In the genomic region with DNA sequence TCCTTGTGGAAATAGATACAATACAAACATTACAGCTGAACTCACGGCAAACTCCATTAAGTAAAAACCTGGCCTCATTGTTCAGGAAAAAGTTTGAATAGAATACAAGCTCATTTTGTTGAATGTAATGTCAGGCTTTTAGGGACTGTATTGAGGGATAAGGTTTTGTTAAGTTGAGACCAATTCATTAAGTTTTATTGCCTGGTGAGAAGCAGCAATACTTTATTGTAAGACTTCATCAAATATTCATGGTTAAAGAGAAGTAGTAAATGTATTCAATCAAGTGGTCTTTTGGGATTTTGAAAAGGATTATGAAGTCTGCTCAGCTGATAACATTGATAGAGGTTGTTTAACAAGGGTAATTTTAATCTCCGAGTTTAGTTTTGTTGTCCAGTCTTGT, we compare ENCODE assay signal across 21 cellular contexts. TPM values are rescaled to one million over a fixed set of nuclear protein-coding genes. Genes with fewer than 3 reads are reported as not detected.
A peak's percentile ranks its signal among the peaks of the same experiment; 100 is the strongest.
DNase-seq lines count a peak whose midpoint lies in the region; FAIRE-seq and TF ChIP-seq lines count a peak whose summit lies in the region.
"Had no signal": no experiment of that assay in that cellular context is flagged by ENCODE, and none has a peak within 500 bp of the region (broad histone marks: within the 10 kb centered on the region; RNA-seq: fewer than 3 reads in every experiment).

No MANE protein-coding gene starts in this region.

- no peak for TF ChIP-seq CTCF in neural crest cell (conservative IDR thresholded peaks at IDR 0.05)
- no peak for TF ChIP-seq CTCF in SK-N-SH (IDR thresholded peaks at IDR 0.05)

- H3K9me3 ChIP-seq in SK-N-SH = no peaks in the 10 kb centered on the region
- H3K9me3 ChIP-seq: BLaER1 treated with 17β-estradiol and CSF1 and Interleukin-3, amounts not matched to agents 10 nM and 100 nM; HAP-1 had no signal

- H3K27ac Mint-ChIP-seq in neural crest cell (ENCODE audit: unreplicated experiment) = peak overlapping the region; percentile 14
- H3K27ac Mint-ChIP-seq: T-cell had no signal

- H3K9ac ChIP-seq in SK-N-SH = no peak overlapping the region
- H3K9ac ChIP-seq: BLaER1 treated with 17β-estradiol and CSF1 and Interleukin-3, amounts not matched to agents 10 nM and 100 nM had no signal

- 84% methylated on average over 2 of the region's 2 CpGs for WGBS in SK-N-SH (ENCODE audit: low lambda C conversion rate)

- H3K4me3 ChIP-seq in SK-N-SH (ENCODE audit: low read depth in 2 of 2, low read length in 1 of 2) = no peak overlapping the region
- H3K4me3 ChIP-seq: BLaER1 treated with 17β-estradiol and CSF1 and Interleukin-3, amounts not matched to agents 10 nM and 100 nM; HAP-1 had no signal

- H3K27me3 ChIP-seq in SK-N-SH (ENCODE audit: insufficient read depth) = no peaks in the 10 kb centered on the region
- H3K27me3 ChIP-seq: BLaER1 treated with 17β-estradiol and CSF1 and Interleukin-3, amounts not matched to agents 10 nM and 100 nM had no signal

- no peak overlapping the region for H3K4me2 ChIP-seq in SK-N-SH
- H3K4me2 ChIP-seq: BLaER1 treated with 17β-estradiol and CSF1 and Interleukin-3, amounts not matched to agents 10 nM and 100 nM had no signal

- H3K36me3 Mint-ChIP-seq in neural crest cell (ENCODE audit: low read depth) = peaks cover 6% of the 10 kb centered on the region

- H3K9me2 ChIP-seq in SK-N-SH = no peaks in the 10 kb centered on the region

- FAIRE-seq in HTR-8/SVneo (lab: Jason Lieb, UNC) = peak; percentile 4

- no peaks in the 10 kb centered on the region for H4K20me1 ChIP-seq in SK-N-SH (ENCODE audit: insufficient read depth)

- no peak overlapping the region for H2AFZ ChIP-seq in SK-N-SH (ENCODE audit: low read depth)

- H3K79me2 ChIP-seq in SK-N-SH (ENCODE audit: insufficient read depth) = peaks cover 10% of the 10 kb centered on the region

- POLR2A ChIA-PET in SK-N-SH (lab: Yijun Ruan, JAX) = no interaction called here

- peak; percentile 32 for DNase-seq in NCI-H510A treated with DMSO at 0.1 percent for 48 hours (lab: John Stamatoyannopoulos, UW)
- no peak for DNase-seq in NCI-H510A (lab: John Stamatoyannopoulos, UW)
- DNase-seq in HTR-8/SVneo (ENCODE audit: insufficient read length, low spot score) = no peak
- peak; percentile 59 for DNase-seq in NCI-H748 (lab: John Stamatoyannopoulos, UW; ENCODE audit: unreplicated experiment)
- no peak for DNase-seq in neural crest cell (ENCODE audit: low read depth, low spot score)
- DNase-seq in C1 segment of cervical spinal cord (lab: John Stamatoyannopoulos, UW) = no peak
- no peak for DNase-seq in SK-N-SH
- no peak for DNase-seq in stimulated activated CD4-positive, alpha-beta T cell treated with anti-CD3 and anti-CD28 coated beads, Interleukin-1b, Interleukin-23, amount 100 ng/mL, for 48 hours
- DNase-seq: GF-D8, IMR-90, Karpas-422, NCI-H1694 treated with DMSO at 0.1 percent for 48 hours, NCI-H2171 treated with DMSO at 0.1 percent for 48 hours, NCI-H524, OCI-M1, SHP77, T-cell, T-helper 9 cell had no signal

- H3K36me3 ChIP-seq in SK-N-SH (replicated peaks in 1 of 2; ENCODE audit: control insufficient read depth in 1 of 2, insufficient read depth in 2 of 2, low read length in 1 of 2) = peaks cover 29 to 36% of the 10 kb centered on the region in 2 experiments

- TF ChIP-seq RAD21 in SK-N-SH (IDR thresholded peaks at IDR 0.05; ENCODE audit: low read length) = no peak

- CTCF ChIA-PET in SK-N-SH (lab: Yijun Ruan, JAX) = interaction anchor here (0.6 to 1.2 kb wide), 2 partner anchors 36 to 331 kb away, joined by 3 read pairs; no protein-coding TSS in a partner anchor

- H3K27me3 Mint-ChIP-seq in neural crest cell (ENCODE audit: low read depth) = no peaks in the 10 kb centered on the region
- H3K27me3 Mint-ChIP-seq: T-cell had no signal

- H3K9me3 Mint-ChIP-seq in neural crest cell = no peaks in the 10 kb centered on the region
- H3K9me3 Mint-ChIP-seq: T-cell had no signal

- peaks cover 14% of the 10 kb centered on the region for H3F3A ChIP-seq in SK-N-SH (replicated peaks; ENCODE audit: insufficient read depth)

- H3K27ac ChIP-seq in SK-N-SH (ENCODE audit: low read depth in 2 of 2, low read length in 1 of 2) = no peak overlapping the region
- H3K27ac ChIP-seq: BLaER1 treated with 17β-estradiol and CSF1 and Interleukin-3, amounts not matched to agents 10 nM and 100 nM; HL-60 had no signal

- no peaks in the 10 kb centered on the region; a peak in 1 of 4 replicates for H3K4me1 ChIP-seq in SK-N-SH (ENCODE audit: control insufficient read depth in 1 of 2, insufficient read depth in 2 of 2, low read depth in 1 of 2, low read length in 1 of 2)

- H3K4me3 Mint-ChIP-seq in neural crest cell = no peak overlapping the region
- H3K4me3 Mint-ChIP-seq: T-cell had no signal

- TF ChIP-seq EP300 in SK-N-SH (IDR thresholded peaks at IDR 0.05; ENCODE audit: borderline replicate concordance in 1 of 2, low read depth in 1 of 2, low read length in 1 of 2) = no peak

- peaks cover 37% of the 10 kb centered on the region for H3K4me1 Mint-ChIP-seq in neural crest cell

TF ChIP-seq in SK-N-SH, 30 proteins besides CTCF, POLR2A, EP300 and RAD21:
- no peak for TF ChIP-seq MXI1 (IDR thresholded peaks at IDR 0.05; ENCODE audit: low read depth, low read length)
- TF ChIP-seq, protein P1, sequence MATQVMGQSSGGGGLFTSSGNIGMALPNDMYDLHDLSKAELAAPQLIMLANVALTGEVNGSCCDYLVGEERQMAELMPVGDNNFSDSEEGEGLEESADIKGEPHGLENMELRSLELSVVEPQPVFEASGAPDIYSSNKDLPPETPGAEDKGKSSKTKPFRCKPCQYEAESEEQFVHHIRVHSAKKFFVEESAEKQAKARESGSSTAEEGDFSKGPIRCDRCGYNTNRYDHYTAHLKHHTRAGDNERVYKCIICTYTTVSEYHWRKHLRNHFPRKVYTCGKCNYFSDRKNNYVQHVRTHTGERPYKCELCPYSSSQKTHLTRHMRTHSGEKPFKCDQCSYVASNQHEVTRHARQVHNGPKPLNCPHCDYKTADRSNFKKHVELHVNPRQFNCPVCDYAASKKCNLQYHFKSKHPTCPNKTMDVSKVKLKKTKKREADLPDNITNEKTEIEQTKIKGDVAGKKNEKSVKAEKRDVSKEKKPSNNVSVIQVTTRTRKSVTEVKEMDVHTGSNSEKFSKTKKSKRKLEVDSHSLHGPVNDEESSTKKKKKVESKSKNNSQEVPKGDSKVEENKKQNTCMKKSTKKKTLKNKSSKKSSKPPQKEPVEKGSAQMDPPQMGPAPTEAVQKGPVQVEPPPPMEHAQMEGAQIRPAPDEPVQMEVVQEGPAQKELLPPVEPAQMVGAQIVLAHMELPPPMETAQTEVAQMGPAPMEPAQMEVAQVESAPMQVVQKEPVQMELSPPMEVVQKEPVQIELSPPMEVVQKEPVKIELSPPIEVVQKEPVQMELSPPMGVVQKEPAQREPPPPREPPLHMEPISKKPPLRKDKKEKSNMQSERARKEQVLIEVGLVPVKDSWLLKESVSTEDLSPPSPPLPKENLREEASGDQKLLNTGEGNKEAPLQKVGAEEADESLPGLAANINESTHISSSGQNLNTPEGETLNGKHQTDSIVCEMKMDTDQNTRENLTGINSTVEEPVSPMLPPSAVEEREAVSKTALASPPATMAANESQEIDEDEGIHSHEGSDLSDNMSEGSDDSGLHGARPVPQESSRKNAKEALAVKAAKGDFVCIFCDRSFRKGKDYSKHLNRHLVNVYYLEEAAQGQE (IDR thresholded peaks at IDR 0.05; ENCODE audit: low read depth, low read length) = no peak
- TF ChIP-seq, protein P2, sequence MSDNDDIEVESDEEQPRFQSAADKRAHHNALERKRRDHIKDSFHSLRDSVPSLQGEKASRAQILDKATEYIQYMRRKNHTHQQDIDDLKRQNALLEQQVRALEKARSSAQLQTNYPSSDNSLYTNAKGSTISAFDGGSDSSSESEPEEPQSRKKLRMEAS (IDR thresholded peaks at IDR 0.05; ENCODE audit: low read depth) = no peak
TF ChIP-seq in SK-N-SH: peak in this region for 0.

RNA-seq across cellular contexts. Expression of gene METAP1D, which starts 35.4 kb away (rescaled TPM):
- total RNA-seq in neural crest cell = 11.0 and 13.4 TPM in 2 replicates
- polyA plus RNA-seq in SK-N-SH (2012; rRNA removed) = 9.0 and 10.3 TPM in 2 replicates
- 5.5 and 5.9 TPM in 2 replicates for polyA plus RNA-seq in SK-N-SH (2012; cell fraction: cytosol; rRNA removed)
- 27.9 and 30.3 TPM in 2 replicates for polyA plus RNA-seq in SK-N-SH (2012; cell fraction: nucleus; rRNA removed)

RNA-seq across cellular contexts. Expression of gene HAT1, which starts 42.1 kb away (rescaled TPM):
- total RNA-seq in neural crest cell = 70.8 and 77.7 TPM in 2 replicates
- 18.6 and 21.5 TPM in 2 replicates for polyA plus RNA-seq in SK-N-SH (2012; rRNA removed)
- 30.8 and 45.8 TPM in 2 replicates for polyA plus RNA-seq in SK-N-SH (2012; cell fraction: cytosol; rRNA removed)
- 4.9 and 12.0 TPM in 2 replicates for polyA plus RNA-seq in SK-N-SH (2012; cell fraction: nucleus; rRNA removed)

Comparison
In these comparisons a context has a peak if more than half of its experiments do, and no peak if none do; other contexts are left out.
1. DNase-seq: peak in NCI-H510A treated with DMSO at 0.1 percent for 48 hours (single experiment) and NCI-H748 (single experiment); none in NCI-H510A (single experiment), HTR-8/SVneo (single experiment), neural crest cell (single experiment), C1 segment of cervical spinal cord (0 of 14), SK-N-SH (single experiment) and stimulated activated CD4-positive, alpha-beta T cell treated with anti-CD3 and anti-CD28 coated beads, Interleukin-1b, Interleukin-23, amount 100 ng/mL, for 48 hours (single experiment).